ENCODE assay signal across 1 cellular context in genomic region chr16:89921131-89921698, GRCh38.
TF ChIP-seq lines count a peak whose summit lies in the region.

No MANE protein-coding gene starts in this region.

TF ChIP-seq in HepG2, 621 proteins besides CTCF, POLR2A, EP300 and RAD21 (continued from another document and continues in another):
- TF ChIP-seq FUBP1 (CRISPR knock-in tag; IDR thresholded peaks at IDR 0.05; ENCODE audit: borderline replicate concordance), result 0 out of 2 replicates have a peak, but pooled peaks have one; percentile 27
- TF ChIP-seq ZNF101 (CRISPR knock-in tag; IDR thresholded peaks at IDR 0.05; ENCODE audit: borderline replicate concordance, low read depth), result no peak
- no peak for TF ChIP-seq ZNF580 (CRISPR knock-in tag; IDR thresholded peaks at IDR 0.05; ENCODE audit: borderline replicate concordance, low read depth)
- TF ChIP-seq ZMYM3 (CRISPR knock-in tag; IDR thresholded peaks at IDR 0.05), result no peak
- TF ChIP-seq ZNF550 (CRISPR knock-in tag; IDR thresholded peaks at IDR 0.05; ENCODE audit: borderline replicate concordance), result peak; percentile 20; the same call in 1 of the 2 replicates
- peak; percentile 24; the same call in 1 of the 2 replicates for TF ChIP-seq ZNF34 (CRISPR knock-in tag; IDR thresholded peaks at IDR 0.05; ENCODE audit: borderline replicate concordance)
- TF ChIP-seq TEF (CRISPR knock-in tag; IDR thresholded peaks at IDR 0.05), result no peak
- no peak for TF ChIP-seq MAF1 (CRISPR knock-in tag; IDR thresholded peaks at IDR 0.05; ENCODE audit: borderline replicate concordance)
- 0 out of 2 replicates have a peak, but pooled peaks have one; percentile 30 for TF ChIP-seq ZNF740 (CRISPR knock-in tag; IDR thresholded peaks at IDR 0.05)
- no peak for TF ChIP-seq ELF1 (CRISPR knock-in tag; IDR thresholded peaks at IDR 0.05)
- TF ChIP-seq RFX5 (IDR thresholded peaks at IDR 0.05; ENCODE audit: low read depth, low read length), result no peak
- TF ChIP-seq ASH2L (IDR thresholded peaks at IDR 0.05; ENCODE audit: insufficient read length, low read depth, low read length), result no peak
- no peak for TF ChIP-seq SOX6 (IDR thresholded peaks at IDR 0.05)
- TF ChIP-seq SOX6 (CRISPR knock-in tag; IDR thresholded peaks at IDR 0.05), result no peak
- TF ChIP-seq RXRA (CRISPR knock-in tag; IDR thresholded peaks at IDR 0.05), result peak; percentile 55; the same call in 1 of the 2 replicates
- TF ChIP-seq MAFF (IDR thresholded peaks at IDR 0.05; ENCODE audit: low read depth, low read length), result no peak
- no peak; the same call in 1 of the 2 replicates for TF ChIP-seq HOMEZ (CRISPR knock-in tag; IDR thresholded peaks at IDR 0.05; ENCODE audit: low read depth)
- no peak; the same call in none of the 2 replicates for TF ChIP-seq TARDBP (CRISPR knock-in tag; IDR thresholded peaks at IDR 0.05)
- TF ChIP-seq FOXK2 (IDR thresholded peaks at IDR 0.05), result no peak
- no peak for TF ChIP-seq SKIL (CRISPR knock-in tag; IDR thresholded peaks at IDR 0.05; ENCODE audit: borderline replicate concordance)
- peak; percentile 52 for TF ChIP-seq RBM39 (IDR thresholded peaks at IDR 0.05; ENCODE audit: low read depth, low read length, poor library complexity, severe bottlenecking)
- TF ChIP-seq ARNT (IDR thresholded peaks at IDR 0.05), result no peak
- no peak; the same call in 1 of the 2 replicates for TF ChIP-seq MXD1 (CRISPR knock-in tag; IDR thresholded peaks at IDR 0.05)
- TF ChIP-seq HIVEP1 (CRISPR knock-in tag; IDR thresholded peaks at IDR 0.05), result no peak
- TF ChIP-seq ZC3H13 (CRISPR knock-in tag; IDR thresholded peaks at IDR 0.05), result no peak; the same call in 1 of the 2 replicates
- TF ChIP-seq ZNF275 (CRISPR knock-in tag; IDR thresholded peaks at IDR 0.05; ENCODE audit: borderline replicate concordance), result no peak
- 0 out of 2 replicates have a peak, but pooled peaks have one; percentile 25 for TF ChIP-seq RXRB (CRISPR knock-in tag; IDR thresholded peaks at IDR 0.05; ENCODE audit: borderline replicate concordance)
- no peak for TF ChIP-seq ZKSCAN8 (CRISPR knock-in tag; IDR thresholded peaks at IDR 0.05; ENCODE audit: borderline replicate concordance)
- TF ChIP-seq GTF2F1 (IDR thresholded peaks at IDR 0.05; ENCODE audit: low read length), result no peak
- no peak for TF ChIP-seq HDAC1 (CRISPR knock-in tag; IDR thresholded peaks at IDR 0.05)
- no peak for TF ChIP-seq PLRG1 (conservative IDR thresholded peaks at IDR 0.05)
- no peak for TF ChIP-seq ATF5 (CRISPR knock-in tag; IDR thresholded peaks at IDR 0.05; ENCODE audit: low read depth)
- TF ChIP-seq NKX3-1 (CRISPR knock-in tag; IDR thresholded peaks at IDR 0.05), result 0 out of 2 replicates have a peak, but pooled peaks have one; percentile 52
- no peak for TF ChIP-seq ZNF597 (CRISPR knock-in tag; IDR thresholded peaks at IDR 0.05)
- no peak; the same call in 1 of the 2 replicates for TF ChIP-seq NR2C2 (CRISPR knock-in tag; IDR thresholded peaks at IDR 0.05; ENCODE audit: borderline replicate concordance)
- no peak for TF ChIP-seq GZF1 (CRISPR knock-in tag; IDR thresholded peaks at IDR 0.05)
- TF ChIP-seq MYPOP (CRISPR knock-in tag; IDR thresholded peaks at IDR 0.05), result no peak
- TF ChIP-seq KLF11 (CRISPR knock-in tag; IDR thresholded peaks at IDR 0.05), result no peak; the same call in 1 of the 2 replicates
- no peak for TF ChIP-seq ZFP1 (CRISPR knock-in tag; IDR thresholded peaks at IDR 0.05)
- TF ChIP-seq ELF4 (CRISPR knock-in tag; IDR thresholded peaks at IDR 0.05; ENCODE audit: borderline replicate concordance), result no peak
- no peak for TF ChIP-seq SRSF4 (IDR thresholded peaks at IDR 0.05; ENCODE audit: low read depth, low read length, poor library complexity, severe bottlenecking)
- no peak for TF ChIP-seq ZNF530 (CRISPR knock-in tag; IDR thresholded peaks at IDR 0.05; ENCODE audit: low read depth)
- no peak for TF ChIP-seq MEIS1 (CRISPR knock-in tag; IDR thresholded peaks at IDR 0.05; ENCODE audit: borderline replicate concordance)
- no peak for TF ChIP-seq ZNF614 (CRISPR knock-in tag; IDR thresholded peaks at IDR 0.05; ENCODE audit: borderline replicate concordance)
- no peak for TF ChIP-seq CCAR2 (optimal IDR thresholded peaks at IDR 0.05; ENCODE audit: low read depth, low read length)
- no peak for TF ChIP-seq GPN1 (CRISPR knock-in tag; IDR thresholded peaks at IDR 0.05; ENCODE audit: borderline replicate concordance)
- TF ChIP-seq GMEB2 (CRISPR knock-in tag; IDR thresholded peaks at IDR 0.05; ENCODE audit: low read depth), result no peak
- TF ChIP-seq KLF16 (CRISPR knock-in tag; IDR thresholded peaks at IDR 0.05), result no peak
- TF ChIP-seq TSC22D2 (CRISPR knock-in tag; IDR thresholded peaks at IDR 0.05; ENCODE audit: borderline replicate concordance), result 0 out of 2 replicates have a peak, but pooled peaks have one; percentile 20
- TF ChIP-seq ZNF44 (CRISPR knock-in tag; IDR thresholded peaks at IDR 0.05), result no peak
- TF ChIP-seq ZNF230 (CRISPR knock-in tag; IDR thresholded peaks at IDR 0.05), result peak; percentile 24; the same call in 1 of the 2 replicates
- no peak; the same call in 1 of the 2 replicates for TF ChIP-seq ZNF280D (CRISPR knock-in tag; IDR thresholded peaks at IDR 0.05)
